In the genomic region with DNA sequence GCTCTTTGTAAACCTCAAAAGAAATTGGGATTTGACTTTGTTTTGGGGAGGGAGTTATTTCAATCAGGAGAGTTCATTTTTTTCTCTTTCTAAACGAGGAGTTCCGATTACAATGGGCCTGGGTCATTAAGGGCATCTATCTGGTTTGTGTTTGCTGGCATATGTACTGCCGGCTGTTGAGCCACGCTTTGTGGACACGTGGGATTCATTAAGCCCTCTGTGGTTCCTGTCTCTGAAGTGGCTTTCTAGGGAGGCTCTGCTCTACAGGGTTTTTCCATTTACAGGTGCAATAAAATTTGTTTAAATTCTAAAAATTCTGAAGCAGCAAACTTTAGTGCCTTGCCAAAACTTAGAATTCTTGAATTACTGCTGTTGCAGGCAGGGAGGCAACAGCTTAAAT, we compare ENCODE assay signal across 14 cellular contexts. TPM values are rescaled to one million over a fixed set of nuclear protein-coding genes. Genes with fewer than 3 reads are reported as not detected.
A peak's percentile ranks its signal among the peaks of the same experiment; 100 is the strongest.
DNase-seq lines count a peak whose midpoint lies in the region; ATAC-seq, FAIRE-seq and TF ChIP-seq lines count a peak whose summit lies in the region.
"Had no signal": no experiment of that assay in that cellular context is flagged by ENCODE, and none has a peak within 500 bp of the region (broad histone marks: within the 10 kb centered on the region; RNA-seq: fewer than 3 reads in every experiment).

No MANE protein-coding gene starts in this region.

- no peaks in the 10 kb centered on the region for H3K9me1 ChIP-seq in endothelial cell of umbilical vein (replicated peaks; ENCODE audit: control insufficient read depth, extremely low read depth, insufficient read depth, low read length)

- peaks cover 48% of the 10 kb centered on the region for H3K36me3 Mint-ChIP-seq in activated naive CD4-positive, alpha-beta T cell treated with anti-CD3 and anti-CD28 coated beads, Interleukin-2, amount 10 ng/mL, durations not matched to agents 7 days and 5 days

- intact Hi-C loops in OCI-LY7 (cut with micrococcal nuclease; ENCODE audit: unreplicated experiment): no loop called here
- intact Hi-C loops in endothelial cell of umbilical vein (cut with micrococcal nuclease): no loop called here

- H3K9me3 Mint-ChIP-seq in activated naive CD4-positive, alpha-beta T cell treated with anti-CD3 and anti-CD28 coated beads, Interleukin-2, amount 10 ng/mL, durations not matched to agents 7 days and 5 days: no peaks in the 10 kb centered on the region

- H3K27ac ChIP-seq in OCI-LY7 (ENCODE audit: low read depth, low read length, poor library complexity, severe bottlenecking) (no peak overlapping the region), endothelial cell of umbilical vein (ENCODE audit: insufficient read depth, low read depth, low read length) (no peak overlapping the region)
- H3K27ac ChIP-seq: body of pancreas, epithelial cell of prostate, PC-9 had no signal

- POLR2A ChIA-PET in OCI-LY7 (lab: Charles Lee): interaction anchor here (0.7 to 1.1 kb wide), 3 partner anchors 24 to 152 kb away, joined by 3 to 4 read pairs (median 3); no protein-coding TSS in a partner anchor
- POLR2A ChIA-PET in endothelial cell of umbilical vein (lab: Charles Lee): no interaction called here

- H3K27me3 Mint-ChIP-seq in activated naive CD4-positive, alpha-beta T cell treated with anti-CD3 and anti-CD28 coated beads, Interleukin-2, amount 10 ng/mL, durations not matched to agents 7 days and 5 days: no peaks in the 10 kb centered on the region

- H3K4me3 ChIP-seq in OCI-LY7 (ENCODE audit: low read depth, low read length, poor library complexity, severe bottlenecking): no peak overlapping the region
- H3K4me3 ChIP-seq in endothelial cell of umbilical vein (replicated peaks in 1 of 3; ENCODE audit: insufficient read depth in 1 of 3, low read depth in 1 of 3, low read length in 3 of 3): no peak overlapping the region
- H3K4me3 ChIP-seq: body of pancreas, PC-9 had no signal

- H2AFZ ChIP-seq in OCI-LY7 (ENCODE audit: low read length) (no peak overlapping the region), endothelial cell of umbilical vein (ENCODE audit: low read depth, low read length) (no peak overlapping the region)
- H2AFZ ChIP-seq: PC-9 had no signal

- no peak for DNase-seq in activated naive CD4-positive, alpha-beta T cell treated with anti-CD3 and anti-CD28 coated beads, Interleukin-2, amount 10 ng/mL, durations not matched to agents 7 days and 5 days
- DNase-seq in activated naive CD4-positive, alpha-beta T cell treated with Interleukin-2 at 50 U/mL for 16 hours: no peak
- DNase-seq in OCI-LY7 (ENCODE audit: low spot score): peak; percentile 11
- DNase-seq in endothelial cell of umbilical vein (ENCODE audit: low read depth, low spot score): peak; percentile 21
- DNase-seq in amniotic stem cell (lab: John Stamatoyannopoulos, UW): no peak
- DNase-seq: body of pancreas, KBM-7, mammary epithelial cell, NCI-H2081 treated with DMSO at 0.1 percent for 48 hours, PC-9 had no signal

- no peaks in the 10 kb centered on the region for H3K9me2 ChIP-seq in OCI-LY7 (ENCODE audit: insufficient read depth, low read length)

- FAIRE-seq in endothelial cell of umbilical vein (lab: Jason Lieb, UNC): no peak

- no TSS peak for BruUV-seq in OCI-LY7 (replicated peaks; lab: Mats Ljungman, UMichigan)
- no TSS peak for BruUV-seq in endothelial cell of umbilical vein (replicated peaks; lab: Mats Ljungman, UMichigan)

- H3K79me2 ChIP-seq in OCI-LY7 (ENCODE audit: insufficient read depth, low read depth, low read length) (no peaks in the 10 kb centered on the region), endothelial cell of umbilical vein (ENCODE audit: control insufficient read depth, insufficient read depth, low read length) (peaks cover 2% of the 10 kb centered on the region)

- H3K4me1 ChIP-seq in OCI-LY7 (ENCODE audit: insufficient read depth, low read length, poor library complexity, severe bottlenecking): peaks cover 9% of the 10 kb centered on the region
- peaks cover 4% of the 10 kb centered on the region for H3K4me1 ChIP-seq in endothelial cell of umbilical vein (ENCODE audit: control insufficient read depth, extremely low read depth, insufficient read depth, low read length)

- H3K9me3 ChIP-seq in OCI-LY7 (ENCODE audit: low read length) (no peaks in the 10 kb centered on the region), endothelial cell of umbilical vein (replicated peaks; ENCODE audit: control insufficient read depth, insufficient read depth, low read length) (no peaks in the 10 kb centered on the region)
- H3K9me3 ChIP-seq: body of pancreas had no signal

- no peak for TF ChIP-seq POLR2A in endothelial cell of umbilical vein (IDR thresholded peaks at IDR 0.05; ENCODE audit: low read depth, low read length)

- H3K36me3 ChIP-seq in OCI-LY7 (ENCODE audit: insufficient read depth, low read length) (peaks cover 30% of the 10 kb centered on the region; the same call in 1 of the 2 replicates), endothelial cell of umbilical vein (ENCODE audit: control insufficient read depth in 2 of 2, extremely low read depth in 1 of 2, insufficient read depth in 2 of 2, low read length in 2 of 2) (peaks cover 0 to 6% of the 10 kb centered on the region in 2 experiments)

- ATAC-seq in HG02759 (IDR thresholded peaks at IDR 0.05; ENCODE audit: unreplicated experiment) (no peak), HG03280 (IDR thresholded peaks at IDR 0.05; ENCODE audit: unreplicated experiment) (no peak), HG03432 (IDR thresholded peaks at IDR 0.05; ENCODE audit: unreplicated experiment) (no peak)
- ATAC-seq: body of pancreas had no signal

- peaks cover 43% of the 10 kb centered on the region for H3K4me1 Mint-ChIP-seq in activated naive CD4-positive, alpha-beta T cell treated with anti-CD3 and anti-CD28 coated beads, Interleukin-2, amount 10 ng/mL, durations not matched to agents 7 days and 5 days

- CTCF ChIA-PET in activated naive CD4-positive, alpha-beta T cell treated with anti-CD3 and anti-CD28 coated beads, Interleukin-2, amount 10 ng/mL, durations not matched to agents 7 days and 5 days (lab: Charles Lee): interaction anchor here (1.0 to 1.9 kb wide), 3 partner anchors 91 to 152 kb away, joined by 4 to 13 read pairs (median 5); partner anchors contain the start of gene RASSF3
- CTCF ChIA-PET in OCI-LY7 (lab: Charles Lee; ENCODE audit: unreplicated experiment) (no interaction called here), endothelial cell of umbilical vein (lab: Charles Lee) (interaction anchor here (1.6 kb wide), 1 partner anchor 152 kb away, joined by 13 read pairs; no protein-coding TSS in a partner anchor)

- dilution Hi-C loops in endothelial cell of umbilical vein (cut with MboI; ENCODE audit: extremely low pct_ligation_motif_present, low sequenced_read_pairs): no loop called here

- H4K20me1 ChIP-seq in OCI-LY7 (ENCODE audit: insufficient read depth, low read length): no peaks in the 10 kb centered on the region
- H4K20me1 ChIP-seq in endothelial cell of umbilical vein (replicated peaks; ENCODE audit: control insufficient read depth, extremely low read depth, insufficient read depth, low read length): no peaks in the 10 kb centered on the region

- no peak overlapping the region for H3K4me2 ChIP-seq in OCI-LY7 (ENCODE audit: low read length)
- no peak overlapping the region for H3K4me2 ChIP-seq in endothelial cell of umbilical vein (ENCODE audit: insufficient read depth, low read length)
- H3K4me2 ChIP-seq: PC-9 had no signal

- peak overlapping the region; percentile 64 for H3K27ac Mint-ChIP-seq in activated naive CD4-positive, alpha-beta T cell treated with anti-CD3 and anti-CD28 coated beads, Interleukin-2, amount 10 ng/mL, durations not matched to agents 7 days and 5 days

- no peak overlapping the region for H3K4me3 Mint-ChIP-seq in activated naive CD4-positive, alpha-beta T cell treated with anti-CD3 and anti-CD28 coated beads, Interleukin-2, amount 10 ng/mL, durations not matched to agents 7 days and 5 days

- no peaks in the 10 kb centered on the region for H3K27me3 ChIP-seq in endothelial cell of umbilical vein (ENCODE audit: control insufficient read depth in 2 of 2, insufficient read depth in 2 of 2, low read length in 2 of 2)
- H3K27me3 ChIP-seq: body of pancreas had no signal

- TF ChIP-seq CTCF in OCI-LY7 (conservative IDR thresholded peaks at IDR 0.05; ENCODE audit: low read length) (no peak), endothelial cell of umbilical vein (IDR thresholded peaks at IDR 0.05; ENCODE audit: extremely low read depth in 1 of 2, insufficient read depth in 1 of 2, low read depth in 1 of 2, low read length in 2 of 2) (no peak)

- no peak overlapping the region for H3K9ac ChIP-seq in endothelial cell of umbilical vein (replicated peaks; ENCODE audit: extremely low read depth, insufficient read depth, low read length)

TF ChIP-seq in endothelial cell of umbilical vein, 7 proteins besides CTCF, POLR2A, EP300 and RAD21:
- TF ChIP-seq POLR2AphosphoS5 (IDR thresholded peaks at IDR 0.05; ENCODE audit: insufficient read depth, low read depth, low read length) (no peak), MYC (IDR thresholded peaks at IDR 0.05; ENCODE audit: low read depth, low read length) (no peak), FOS (IDR thresholded peaks at IDR 0.05; ENCODE audit: borderline replicate concordance, insufficient read depth, low read length) (no peak), GATA2 (IDR thresholded peaks at IDR 0.05; ENCODE audit: insufficient read depth, insufficient read length, low read depth, low read length) (no peak), EZH2 (IDR thresholded peaks at IDR 0.05; ENCODE audit: borderline replicate concordance, low read depth, low read length, severe bottlenecking) (no peak), JUN (IDR thresholded peaks at IDR 0.05; ENCODE audit: borderline replicate concordance, insufficient read depth, insufficient read length, low read depth) (no peak)
- TF ChIP-seq, protein P1, sequence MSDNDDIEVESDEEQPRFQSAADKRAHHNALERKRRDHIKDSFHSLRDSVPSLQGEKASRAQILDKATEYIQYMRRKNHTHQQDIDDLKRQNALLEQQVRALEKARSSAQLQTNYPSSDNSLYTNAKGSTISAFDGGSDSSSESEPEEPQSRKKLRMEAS (IDR thresholded peaks at IDR 0.05; ENCODE audit: insufficient read depth, insufficient read length): no peak
TF ChIP-seq in endothelial cell of umbilical vein: peak in this region for 0.

RNA-seq across cellular contexts. Expression of gene GNS, which starts 57.9 kb away (rescaled TPM):
- 8.0 and 9.4 TPM in 2 replicates for total RNA-seq in OCI-LY7 (2014; rRNA removed; shearing (Covaris generic))
- total RNA-seq in OCI-LY7 (2022): 16.0 and 18.0 TPM in 2 replicates
- 129 and 142 TPM in 2 replicates for total RNA-seq in endothelial cell of umbilical vein
- 92.8 and 107 TPM in 2 replicates for polyA plus RNA-seq in endothelial cell of umbilical vein
- 79.2 and 81.1 TPM in 2 replicates for polyA plus RNA-seq in endothelial cell of umbilical vein (2011; cell fraction: cytosol; rRNA removed)
- polyA plus RNA-seq in endothelial cell of umbilical vein (2011; cell fraction: nucleus; rRNA removed): 56.6 and 67.1 TPM in 2 replicates
- polyA plus RNA-seq in endothelial cell of umbilical vein (2012): 131 and 155 TPM in 2 replicates
- polyA minus RNA-seq in endothelial cell of umbilical vein: 380 and 387 TPM in 2 replicates
- 71.4 TPM for polyA minus RNA-seq in endothelial cell of umbilical vein (2011; cell fraction: cytosol; rRNA and poly(A)+ RNA removed)
- 61.7 and 108 TPM in 2 replicates for polyA minus RNA-seq in endothelial cell of umbilical vein (2011; cell fraction: nucleus; rRNA and poly(A)+ RNA removed)

Comparison
In these comparisons a context has a peak if more than half of its experiments do, and no peak if none do; other contexts are left out.
1. DNase-seq: peak in OCI-LY7 (single experiment) and endothelial cell of umbilical vein (single experiment); none in activated naive CD4-positive, alpha-beta T cell treated with anti-CD3 and anti-CD28 coated beads, Interleukin-2, amount 10 ng/mL, durations not matched to agents 7 days and 5 days (single experiment), activated naive CD4-positive, alpha-beta T cell treated with Interleukin-2 at 50 U/mL for 16 hours (single experiment) and amniotic stem cell (single experiment).